ENCODE assay signal across 17 cellular contexts in the genomic region with DNA sequence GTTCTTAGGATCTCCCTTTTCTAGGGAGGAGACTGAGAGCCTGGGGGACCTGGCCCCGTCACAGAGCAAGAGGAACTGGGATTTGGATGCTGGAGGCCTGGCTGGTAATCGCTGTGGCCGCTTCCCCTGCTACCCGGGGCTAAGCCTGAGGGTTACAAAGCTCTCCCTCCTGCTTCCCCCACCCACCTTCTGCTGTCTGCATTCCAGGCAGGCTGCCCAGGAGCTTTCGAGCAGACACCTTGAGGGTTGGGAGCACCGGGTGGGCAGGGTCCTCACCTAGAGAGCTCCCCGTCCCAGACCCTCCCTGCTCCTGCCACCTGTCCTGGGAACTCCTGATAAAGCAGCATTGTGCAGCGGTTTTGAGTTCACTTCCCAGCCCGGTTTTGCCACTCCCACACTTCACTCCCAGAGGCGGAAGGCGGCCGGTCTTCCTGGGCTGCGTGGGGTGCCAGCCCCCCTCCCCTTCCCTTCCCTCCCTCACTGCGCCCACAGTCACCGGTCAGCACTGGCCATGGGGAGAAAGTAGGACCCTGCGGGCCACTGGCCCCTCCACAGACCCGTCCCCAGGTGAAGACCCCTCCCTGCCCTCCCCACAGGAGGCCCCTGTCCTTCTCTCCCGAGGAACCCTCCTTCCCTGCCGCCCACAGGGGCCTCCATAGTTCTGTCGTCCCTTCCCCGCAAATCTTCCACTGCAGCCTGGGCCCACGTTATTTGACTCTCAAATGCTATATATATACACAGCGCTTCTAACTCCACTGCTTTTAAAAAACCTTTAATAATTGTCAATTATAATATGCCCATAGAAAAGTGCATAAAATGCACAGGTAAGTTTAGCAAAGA. TPM values are rescaled to one million over a fixed set of nuclear protein-coding genes. Genes with fewer than 3 reads are reported as not detected.
DNase-seq lines count a peak whose midpoint lies in the region; ATAC-seq and TF ChIP-seq lines count a peak whose summit lies in the region.
"Had no signal": no experiment of that assay in that cellular context is flagged by ENCODE, and none has a peak within 500 bp of the region (broad histone marks: within the 10 kb centered on the region; RNA-seq: fewer than 3 reads in every experiment).

No MANE protein-coding gene starts in this region.

- peaks cover 81% of the 10 kb centered on the region for H3K4me1 Mint-ChIP-seq in GM23338

- peak overlapping the region; percentile 69 for H3K27ac Mint-ChIP-seq in GM23338
- H3K27ac Mint-ChIP-seq: activated CD4-positive, alpha-beta memory T cell treated with anti-CD3 and anti-CD28 coated beads, Interleukin-2, amount 10 ng/mL, durations not matched to agents 7 days and 5 days; activated naive CD4-positive, alpha-beta T cell treated with anti-CD3 and anti-CD28 coated beads, Interleukin-2, amount 50 U/mL, for 24 hours had no signal

- H3K4me3 Mint-ChIP-seq in GM23338 = peak overlapping the region; percentile 34; the same call in 2 of the 3 replicates
- H3K4me3 Mint-ChIP-seq: activated CD4-positive, alpha-beta memory T cell treated with anti-CD3 and anti-CD28 coated beads, Interleukin-2, amount 10 ng/mL, durations not matched to agents 7 days and 5 days; activated naive CD4-positive, alpha-beta T cell treated with anti-CD3 and anti-CD28 coated beads, Interleukin-2, amount 50 U/mL, for 24 hours; CD4-positive, alpha-beta memory T cell had no signal

- peaks cover 93% of the 10 kb centered on the region for H3K79me2 ChIP-seq in GM23338 (replicated peaks; ENCODE audit: insufficient read depth)

- H3K9ac ChIP-seq in iPS-20b (ENCODE audit: low read depth, low read length) = 0 out of 2 replicates have a peak overlapping the region, but pooled peaks have one; percentile 32

- H3F3A ChIP-seq in GM23338 (replicated peaks; ENCODE audit: low read depth) = no peaks in the 10 kb centered on the region; the same call in 1 of the 2 replicates

- H3K27me3 ChIP-seq in GM23338 (ENCODE audit: insufficient read depth) (no peaks in the 10 kb centered on the region), iPS-20b (ENCODE audit: insufficient read depth, low read length) (no peaks in the 10 kb centered on the region)

- no peaks in the 10 kb centered on the region for H3K9me3 ChIP-seq in iPS-20b (ENCODE audit: insufficient read depth, low read depth, low read length)

- peak; percentile 49 for ATAC-seq in GM23338
- no peak for ATAC-seq in GM18520 (IDR thresholded peaks at IDR 0.05; ENCODE audit: unreplicated experiment)
- ATAC-seq in GM19023 (IDR thresholded peaks at IDR 0.05; ENCODE audit: unreplicated experiment) = no peak

- H3K4me1 ChIP-seq in GM23338 (ENCODE audit: insufficient read depth) (peaks cover 57% of the 10 kb centered on the region), iPS-20b (ENCODE audit: insufficient read depth, low read length) (peaks cover 39% of the 10 kb centered on the region)

- H3K4me2 ChIP-seq in GM23338 = peak overlapping the region; percentile 69

- H3K9me3 Mint-ChIP-seq in GM23338 = no peaks in the 10 kb centered on the region
- H3K9me3 Mint-ChIP-seq: activated CD4-positive, alpha-beta memory T cell treated with anti-CD3 and anti-CD28 coated beads, Interleukin-2, amount 10 ng/mL, durations not matched to agents 7 days and 5 days; activated naive CD4-positive, alpha-beta T cell treated with anti-CD3 and anti-CD28 coated beads, Interleukin-2, amount 50 U/mL, for 24 hours; CD4-positive, alpha-beta memory T cell; IgD-negative memory B cell had no signal

- no peaks in the 10 kb centered on the region for H3K36me3 Mint-ChIP-seq in GM23338 (ENCODE audit: low read depth)
- H3K36me3 Mint-ChIP-seq: activated naive CD4-positive, alpha-beta T cell treated with anti-CD3 and anti-CD28 coated beads, Interleukin-2, amount 50 U/mL, for 24 hours; CD4-positive, alpha-beta memory T cell had no signal

- peaks cover 13% of the 10 kb centered on the region for H3K27me3 Mint-ChIP-seq in GM23338 (ENCODE audit: insufficient read depth, low read depth, poor library complexity)
- H3K27me3 Mint-ChIP-seq: activated CD4-positive, alpha-beta memory T cell treated with anti-CD3 and anti-CD28 coated beads, Interleukin-2, amount 10 ng/mL, durations not matched to agents 7 days and 5 days; activated naive CD4-positive, alpha-beta T cell treated with anti-CD3 and anti-CD28 coated beads, Interleukin-2, amount 50 U/mL, for 24 hours; CD4-positive, alpha-beta memory T cell; IgD-negative memory B cell had no signal

- H2AFZ ChIP-seq in GM23338 = no peak overlapping the region

- H3K9me2 ChIP-seq in GM23338 (ENCODE audit: insufficient read depth) = no peaks in the 10 kb centered on the region

- TF ChIP-seq CTCF in GM23338 (conservative IDR thresholded peaks at IDR 0.05; ENCODE audit: low read depth in 2 of 2) (no peak), retinal pigment epithelial cell (conservative IDR thresholded peaks at IDR 0.05; ENCODE audit: low read depth, low read length) (no peak)

- DNase-seq in GM23338 (ENCODE audit: low spot score) (peak; percentile 48), UCSD-AML1 (lab: John Stamatoyannopoulos, UW; ENCODE audit: unreplicated experiment) (peak; percentile 51), retinal pigment epithelial cell (ENCODE audit: low read depth) (no peak), NCI-H1417 (lab: John Stamatoyannopoulos, UW) (no peak)
- no peak for DNase-seq in activated T-cell treated with anti-CD3 and anti-CD28 coated beads, Interleukin-2, amount 50 U/mL, for 48 hours
- DNase-seq: activated CD4-positive, alpha-beta memory T cell treated with anti-CD3 and anti-CD28 coated beads, Interleukin-2, amount 10 ng/mL, durations not matched to agents 7 days and 5 days; CD4-positive, alpha-beta memory T cell; NCI-H187 had no signal

- H3K27ac ChIP-seq in GM23338 (ENCODE audit: low read depth) (peak overlapping the region; percentile 63; the same call in 1 of the 2 replicates), iPS-20b (ENCODE audit: low read length) (no peak overlapping the region)

- H3K36me3 ChIP-seq in GM23338 (ENCODE audit: insufficient read depth) (no peaks in the 10 kb centered on the region), iPS-20b (ENCODE audit: insufficient read depth, low read depth, low read length) (no peaks in the 10 kb centered on the region)

- H4K20me1 ChIP-seq in GM23338 (replicated peaks; ENCODE audit: insufficient read depth) = peaks cover 18% of the 10 kb centered on the region; the same call in 1 of the 2 replicates

- H3K4me3 ChIP-seq in GM23338 (no peak overlapping the region), iPS-20b (ENCODE audit: low read length) (no peak overlapping the region), retinal pigment epithelial cell (ENCODE audit: low read length) (peak overlapping the region; percentile 22)
- H3K4me3 ChIP-seq: skin epidermis had no signal

TF ChIP-seq in GM23338, 12 proteins besides CTCF, POLR2A, EP300 and RAD21 (continues in another document):
- TF ChIP-seq EZH2phosphoT487 (IDR thresholded peaks at IDR 0.05; ENCODE audit: unreplicated experiment) (no peak), NANOG (IDR thresholded peaks at IDR 0.05; ENCODE audit: borderline replicate concordance) (no peak), POLR2AphosphoS5 (IDR thresholded peaks at IDR 0.05; ENCODE audit: low read depth) (no peak), JUNB (IDR thresholded peaks at IDR 0.05; ENCODE audit: unreplicated experiment) (no peak)

RNA-seq across cellular contexts. Expression of a gene that starts 8.1 kb away (rescaled TPM):
- total RNA-seq in GM23338 (2014; rRNA removed; shearing (Covaris generic)) = 31.7 and 35.4 TPM in 2 replicates
- 28.3 and 28.7 TPM in 2 replicates for polyA plus RNA-seq in GM23338 (2016; fragmentation: Nextera tagmentation; extraction: Ambion mirVana)

RNA-seq across cellular contexts. Expression of a gene that starts 49.5 kb away (rescaled TPM):
- total RNA-seq in GM23338 (2014; rRNA removed; shearing (Covaris generic)) = 0.45 and 0.97 TPM in 2 replicates
- polyA plus RNA-seq in GM23338 (2016; fragmentation: Nextera tagmentation; extraction: Ambion mirVana) = 0.26 and 0.27 TPM in 2 replicates
- total RNA-seq: activated CD4-positive, alpha-beta memory T cell treated with anti-CD3 and anti-CD28 coated beads, Interleukin-2, amount 10 ng/mL, durations not matched to agents 7 days and 5 days; glomerular endothelial cell; mesenteric fat pad; T-helper 1 cell treated with Interleukin-12 subunit alpha and Interleukin-12 subunit beta and Interleukin-4 antibody, amounts not matched to agents 30 ng/mL and 1 ng/mL, for 36 hours had no signal
- polyA plus RNA-seq: CD4-positive, alpha-beta memory T cell; IgD-negative memory B cell had no signal

Comparison
In these comparisons a context has a peak if more than half of its experiments do, and no peak if none do; other contexts are left out.
1. DNase-seq: peak in GM23338 (single experiment) and UCSD-AML1 (single experiment); none in retinal pigment epithelial cell (single experiment), activated T-cell treated with anti-CD3 and anti-CD28 coated beads, Interleukin-2, amount 50 U/mL, for 48 hours (0 of 2) and NCI-H1417 (0 of 3).